ENCODE assay signal across 1 cellular context in the genomic region with DNA sequence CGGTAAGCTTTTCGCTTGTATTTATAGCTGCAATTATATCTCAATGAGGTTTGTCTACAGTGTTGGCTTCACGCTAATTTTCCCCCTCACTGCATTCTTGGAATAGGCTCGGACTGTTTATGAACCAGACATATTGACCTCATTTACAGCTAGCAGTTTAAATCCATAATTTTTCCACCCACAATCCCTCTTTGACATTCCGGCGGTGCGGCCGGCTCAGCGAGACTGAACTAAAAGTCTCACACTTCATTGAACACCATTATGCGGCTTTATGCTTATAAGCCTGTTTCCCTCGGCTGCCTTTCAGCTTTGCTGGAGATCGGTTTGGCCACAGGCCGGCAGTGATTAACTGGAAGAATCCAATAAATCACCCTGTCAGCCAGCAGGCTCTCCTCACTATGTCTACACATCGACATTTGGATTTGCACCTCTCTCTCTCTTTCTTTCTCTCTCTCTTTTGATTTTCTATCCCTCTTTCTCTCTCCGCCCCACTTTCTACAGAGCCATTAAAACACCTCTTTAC.
A peak's percentile ranks its signal among the peaks of the same experiment; 100 is the strongest.
TF ChIP-seq lines count a peak whose summit lies in the region.

No MANE protein-coding gene starts in this region.

TF ChIP-seq in HEK293, 187 proteins besides CTCF, POLR2A, EP300 and RAD21 (continued from another document):
- TF ChIP-seq, protein P1, sequence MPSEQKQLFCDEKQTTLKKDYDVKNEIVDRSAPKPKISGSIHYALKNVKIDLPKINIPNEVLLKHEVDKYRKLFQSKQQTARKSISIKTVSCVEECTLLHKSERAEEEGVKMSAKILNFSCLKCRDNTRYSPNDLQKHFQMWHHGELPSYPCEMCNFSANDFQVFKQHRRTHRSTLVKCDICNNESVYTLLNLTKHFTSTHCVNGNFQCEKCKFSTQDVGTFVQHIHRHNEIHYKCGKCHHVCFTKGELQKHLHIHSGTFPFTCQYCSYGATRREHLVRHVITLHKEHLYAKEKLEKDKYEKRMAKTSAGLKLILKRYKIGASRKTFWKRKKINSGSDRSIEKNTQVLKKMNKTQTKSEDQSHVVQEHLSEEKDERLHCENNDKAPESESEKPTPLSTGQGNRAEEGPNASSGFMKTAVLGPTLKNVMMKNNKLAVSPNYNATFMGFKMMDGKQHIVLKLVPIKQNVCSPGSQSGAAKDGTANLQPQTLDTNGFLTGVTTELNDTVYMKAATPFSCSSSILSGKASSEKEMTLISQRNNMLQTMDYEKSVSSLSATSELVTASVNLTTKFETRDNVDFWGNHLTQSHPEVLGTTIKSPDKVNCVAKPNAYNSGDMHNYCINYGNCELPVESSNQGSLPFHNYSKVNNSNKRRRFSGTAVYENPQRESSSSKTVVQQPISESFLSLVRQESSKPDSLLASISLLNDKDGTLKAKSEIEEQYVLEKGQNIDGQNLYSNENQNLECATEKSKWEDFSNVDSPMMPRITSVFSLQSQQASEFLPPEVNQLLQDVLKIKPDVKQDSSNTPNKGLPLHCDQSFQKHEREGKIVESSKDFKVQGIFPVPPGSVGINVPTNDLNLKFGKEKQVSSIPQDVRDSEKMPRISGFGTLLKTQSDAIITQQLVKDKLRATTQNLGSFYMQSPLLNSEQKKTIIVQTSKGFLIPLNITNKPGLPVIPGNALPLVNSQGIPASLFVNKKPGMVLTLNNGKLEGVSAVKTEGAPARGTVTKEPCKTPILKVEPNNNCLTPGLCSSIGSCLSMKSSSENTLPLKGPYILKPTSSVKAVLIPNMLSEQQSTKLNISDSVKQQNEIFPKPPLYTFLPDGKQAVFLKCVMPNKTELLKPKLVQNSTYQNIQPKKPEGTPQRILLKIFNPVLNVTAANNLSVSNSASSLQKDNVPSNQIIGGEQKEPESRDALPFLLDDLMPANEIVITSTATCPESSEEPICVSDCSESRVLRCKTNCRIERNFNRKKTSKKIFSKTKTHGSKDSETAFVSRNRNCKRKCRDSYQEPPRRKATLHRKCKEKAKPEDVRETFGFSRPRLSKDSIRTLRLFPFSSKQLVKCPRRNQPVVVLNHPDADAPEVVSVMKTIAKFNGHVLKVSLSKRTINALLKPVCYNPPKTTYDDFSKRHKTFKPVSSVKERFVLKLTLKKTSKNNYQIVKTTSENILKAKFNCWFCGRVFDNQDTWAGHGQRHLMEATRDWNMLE (tag by site-specific recombination; conservative IDR thresholded peaks at IDR 0.05; ENCODE audit: low read depth) = peak; percentile 12; the same call in 1 of the 2 replicates
- peak; percentile 86 for TF ChIP-seq WT1 (tag by site-specific recombination; IDR thresholded peaks at IDR 0.05)
- TF ChIP-seq ZNF274 (IDR thresholded peaks at IDR 0.05; ENCODE audit: low read length) = no peak
- no peak for TF ChIP-seq ZNF274 (tag by site-specific recombination; IDR thresholded peaks at IDR 0.05; ENCODE audit: borderline replicate concordance)
- TF ChIP-seq MYNN (tag by site-specific recombination; IDR thresholded peaks at IDR 0.05; ENCODE audit: borderline replicate concordance) = 0 out of 2 replicates have a peak, but pooled peaks have one; percentile 30
- no peak for TF ChIP-seq ZNF174 (tag by site-specific recombination; IDR thresholded peaks at IDR 0.05)
- TF ChIP-seq ZBTB17 (tag by site-specific recombination; IDR thresholded peaks at IDR 0.05) = peak; percentile 65
- TF ChIP-seq ZNF175 (tag by site-specific recombination; IDR thresholded peaks at IDR 0.05) = no peak
- TF ChIP-seq, protein P2, sequence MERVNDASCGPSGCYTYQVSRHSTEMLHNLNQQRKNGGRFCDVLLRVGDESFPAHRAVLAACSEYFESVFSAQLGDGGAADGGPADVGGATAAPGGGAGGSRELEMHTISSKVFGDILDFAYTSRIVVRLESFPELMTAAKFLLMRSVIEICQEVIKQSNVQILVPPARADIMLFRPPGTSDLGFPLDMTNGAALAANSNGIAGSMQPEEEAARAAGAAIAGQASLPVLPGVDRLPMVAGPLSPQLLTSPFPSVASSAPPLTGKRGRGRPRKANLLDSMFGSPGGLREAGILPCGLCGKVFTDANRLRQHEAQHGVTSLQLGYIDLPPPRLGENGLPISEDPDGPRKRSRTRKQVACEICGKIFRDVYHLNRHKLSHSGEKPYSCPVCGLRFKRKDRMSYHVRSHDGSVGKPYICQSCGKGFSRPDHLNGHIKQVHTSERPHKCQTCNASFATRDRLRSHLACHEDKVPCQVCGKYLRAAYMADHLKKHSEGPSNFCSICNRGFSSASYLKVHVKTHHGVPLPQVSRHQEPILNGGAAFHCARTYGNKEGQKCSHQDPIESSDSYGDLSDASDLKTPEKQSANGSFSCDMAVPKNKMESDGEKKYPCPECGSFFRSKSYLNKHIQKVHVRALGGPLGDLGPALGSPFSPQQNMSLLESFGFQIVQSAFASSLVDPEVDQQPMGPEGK (tag by site-specific recombination; IDR thresholded peaks at IDR 0.05) = peak; percentile 19; the same call in 1 of the 2 replicates
- peak; percentile 50; the same call in 1 of the 2 replicates for TF ChIP-seq ZNF184 (tag by site-specific recombination; IDR thresholded peaks at IDR 0.05)
